26 cellular contexts compared by ENCODE assay signal in genomic region chr18:75251466-75251865, GRCh38.
"Had no signal": no experiment of that assay in that cellular context is flagged by ENCODE, and none has a peak within 500 bp of the region (broad histone marks: within the 10 kb centered on the region; RNA-seq: fewer than 3 reads in every experiment).

No MANE protein-coding gene starts in this region.

- H3K36me3 Mint-ChIP-seq: stimulated activated effector memory CD8-positive, alpha-beta T cell treated with anti-CD3 and anti-CD28 coated beads, Interleukin-12 subunit alpha, Interleukin-12 subunit beta, amount 100 ng/mL, for 72 hours had no signal

- H3K36me3 ChIP-seq: esophagus squamous epithelium, neutrophil, upper lobe of left lung, vagina had no signal

- H3K27me3 ChIP-seq: esophagus squamous epithelium, neutrophil, upper lobe of left lung, vagina had no signal

- H3K4me3 Mint-ChIP-seq: activated CD4-positive, alpha-beta T cell treated with anti-CD3 and anti-CD28 coated beads for 36 hours; activated naive CD8-positive, alpha-beta T cell treated with anti-CD3 and anti-CD28 coated beads, Interleukin-2, amount 10 ng/mL, durations not matched to agents 7 days and 5 days; activated T-cell treated with anti-CD3 and anti-CD28 coated beads, Interleukin-2, amount 50 U/mL, for 72 hours; endodermal cell; nephron progenitor cell; stimulated activated effector memory CD8-positive, alpha-beta T cell treated with anti-CD3 and anti-CD28 coated beads, Interleukin-12 subunit alpha, Interleukin-12 subunit beta, amount 100 ng/mL, for 72 hours; stimulated activated naive CD8-positive, alpha-beta T cell treated with anti-CD3 and anti-CD28 coated beads, Interleukin-15, Interleukin-2, amounts not matched to agents 100 ng/mL and 50 ng/mL, for 24 hours had no signal

- ATAC-seq: activated CD4-positive, alpha-beta T cell treated with anti-CD3 and anti-CD28 coated beads for 36 hours; activated T-cell treated with anti-CD3 and anti-CD28 coated beads, Interleukin-2, amount 50 U/mL, for 72 hours; left colon; sciatic nerve; stimulated activated effector memory CD8-positive, alpha-beta T cell treated with anti-CD3 and anti-CD28 coated beads, Interleukin-12 subunit alpha, Interleukin-12 subunit beta, amount 100 ng/mL, for 72 hours had no signal

- FAIRE-seq: astrocyte, keratinocyte, small intestine had no signal

- DNase-seq: activated CD4-positive, alpha-beta T cell treated with anti-CD3 and anti-CD28 coated beads for 36 hours; activated CD4-positive, CD25-positive, alpha-beta regulatory T cell; activated naive CD4-positive, alpha-beta T cell; activated naive CD8-positive, alpha-beta T cell treated with anti-CD3 and anti-CD28 coated beads, Interleukin-2, amount 10 ng/mL, durations not matched to agents 7 days and 5 days; activated T-cell treated with anti-CD3 and anti-CD28 coated beads for 4 hours; activated T-cell treated with anti-CD3 and anti-CD28 coated beads, Interleukin-2, amount 50 U/mL, for 72 hours; amniotic stem cell; caudate nucleus; cortex of kidney; endodermal cell; esophagus squamous epithelium; foreskin melanocyte; left colon; nephron progenitor cell; small intestine; stimulated activated CD4-positive, alpha-beta T cell treated with anti-CD3 and anti-CD28 coated beads, Interleukin-4, amount 100 ng/mL, for 24 hours; upper lobe of left lung had no signal

- H3K9me3 ChIP-seq: esophagus squamous epithelium, neutrophil, upper lobe of left lung, vagina had no signal

- H3K9me3 Mint-ChIP-seq: activated T-cell treated with anti-CD3 and anti-CD28 coated beads, Interleukin-2, amount 50 U/mL, for 72 hours; endodermal cell; nephron progenitor cell; stimulated activated effector memory CD8-positive, alpha-beta T cell treated with anti-CD3 and anti-CD28 coated beads, Interleukin-12 subunit alpha, Interleukin-12 subunit beta, amount 100 ng/mL, for 72 hours; stimulated activated naive CD8-positive, alpha-beta T cell treated with anti-CD3 and anti-CD28 coated beads, Interleukin-15, Interleukin-2, amounts not matched to agents 100 ng/mL and 50 ng/mL, for 24 hours had no signal

- H3K27ac ChIP-seq: epithelial cell of prostate had no signal

- H3K27me3 Mint-ChIP-seq: activated CD4-positive, alpha-beta T cell treated with anti-CD3 and anti-CD28 coated beads for 36 hours; activated naive CD8-positive, alpha-beta T cell treated with anti-CD3 and anti-CD28 coated beads, Interleukin-2, amount 10 ng/mL, durations not matched to agents 7 days and 5 days; progenitor cell of endocrine pancreas; stimulated activated naive CD8-positive, alpha-beta T cell treated with anti-CD3 and anti-CD28 coated beads, Interleukin-15, Interleukin-2, amounts not matched to agents 100 ng/mL and 50 ng/mL, for 24 hours had no signal

- H3K4me3 ChIP-seq: esophagus squamous epithelium, upper lobe of left lung, vagina had no signal

- H3K27ac Mint-ChIP-seq: activated CD4-positive, alpha-beta T cell treated with anti-CD3 and anti-CD28 coated beads for 36 hours; activated naive CD8-positive, alpha-beta T cell treated with anti-CD3 and anti-CD28 coated beads, Interleukin-2, amount 10 ng/mL, durations not matched to agents 7 days and 5 days; activated T-cell treated with anti-CD3 and anti-CD28 coated beads, Interleukin-2, amount 50 U/mL, for 72 hours; endodermal cell; nephron progenitor cell; progenitor cell of endocrine pancreas; stimulated activated effector memory CD8-positive, alpha-beta T cell treated with anti-CD3 and anti-CD28 coated beads, Interleukin-12 subunit alpha, Interleukin-12 subunit beta, amount 100 ng/mL, for 72 hours; stimulated activated naive CD8-positive, alpha-beta T cell treated with anti-CD3 and anti-CD28 coated beads, Interleukin-15, Interleukin-2, amounts not matched to agents 100 ng/mL and 50 ng/mL, for 24 hours had no signal
